8 cellular contexts compared by ENCODE assay signal in the genomic region with DNA sequence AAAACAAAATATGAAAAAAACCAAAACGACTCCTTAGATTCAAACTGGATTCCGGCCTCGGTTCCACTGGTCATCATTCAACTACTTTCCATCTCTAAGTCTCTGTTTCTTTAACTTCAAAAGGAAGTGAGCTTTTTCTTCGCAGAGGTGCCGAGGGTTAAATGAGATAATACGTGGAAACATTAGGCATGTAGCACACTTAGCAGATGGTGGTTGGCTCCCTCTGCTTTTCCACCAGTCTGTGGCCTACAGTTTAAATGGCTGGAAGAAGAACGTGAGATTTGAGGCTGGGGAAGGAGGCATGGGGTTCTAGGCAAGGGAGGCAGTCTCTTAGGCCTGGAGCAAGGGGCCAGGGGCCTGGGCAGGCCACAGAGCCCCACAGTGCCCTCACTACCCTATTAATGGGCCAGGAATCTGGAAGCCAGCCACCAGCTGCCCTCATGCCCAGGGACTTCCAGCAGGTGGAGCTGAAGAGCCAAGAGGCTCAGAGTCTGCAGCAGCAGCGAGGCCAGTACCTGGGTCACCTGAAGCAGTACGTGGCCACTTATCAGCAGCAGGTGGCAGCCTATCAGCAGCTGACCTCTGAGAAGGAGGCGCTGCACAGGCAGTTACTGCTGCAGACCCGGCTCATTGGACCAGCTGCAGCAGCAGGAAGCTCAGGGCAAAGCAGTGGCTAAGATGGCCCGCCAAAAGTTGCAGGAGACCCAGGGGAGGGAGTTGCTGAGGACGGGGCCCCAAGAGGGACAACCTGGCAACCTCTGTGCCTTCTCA. TPM values are rescaled to one million over a fixed set of nuclear protein-coding genes. Genes with fewer than 3 reads are reported as not detected.
A peak's percentile ranks its signal among the peaks of the same experiment; 100 is the strongest.
DNase-seq lines count a peak whose midpoint lies in the region; ATAC-seq lines count a peak whose summit lies in the region.
"Not testable (repeated sequence)": the region's sequence is repeated elsewhere in the genome, so short reads cannot be mapped to it uniquely, and the experiment has no call there.

No MANE protein-coding gene starts in this region.

- H3K4me1 Mint-ChIP-seq in natural killer cell treated with Interleukin-12 subunit alpha and Interleukin-12 subunit beta and Interleukin-15 and Interleukin-18, amount 100 ng/mL, for 72 hours (ENCODE audit: low read depth in 2 of 2) = not testable (repeated sequence)

- H3K27ac Mint-ChIP-seq in natural killer cell treated with Interleukin-12 subunit alpha and Interleukin-12 subunit beta and Interleukin-15 and Interleukin-18, amount 100 ng/mL, for 72 hours = peak overlapping the region in 1 of 2 donors; percentile 74

- H3K36me3 Mint-ChIP-seq in natural killer cell treated with Interleukin-12 subunit alpha and Interleukin-12 subunit beta and Interleukin-15 and Interleukin-18, amount 100 ng/mL, for 72 hours = not testable (repeated sequence)

- ATAC-seq in natural killer cell treated with Interleukin-12 subunit alpha and Interleukin-12 subunit beta and Interleukin-15 and Interleukin-18, amount 100 ng/mL, for 72 hours = not testable (repeated sequence)

- not testable (repeated sequence) for H3K4me3 Mint-ChIP-seq in natural killer cell treated with Interleukin-12 subunit alpha and Interleukin-12 subunit beta and Interleukin-15 and Interleukin-18, amount 100 ng/mL, for 72 hours

- H3K9me3 Mint-ChIP-seq in natural killer cell treated with Interleukin-12 subunit alpha and Interleukin-12 subunit beta and Interleukin-15 and Interleukin-18, amount 100 ng/mL, for 72 hours = not testable (repeated sequence)

- not testable (repeated sequence) for H3K27me3 Mint-ChIP-seq in natural killer cell treated with Interleukin-12 subunit alpha and Interleukin-12 subunit beta and Interleukin-15 and Interleukin-18, amount 100 ng/mL, for 72 hours

- DNase-seq in CD1c-positive myeloid dendritic cell (ENCODE audit: extremely low spot score) (peak; percentile 63), HS-27A (ENCODE audit: low read depth) (peak; percentile 24), NCI-H345 treated with DMSO at 0.1 percent for 48 hours (lab: John Stamatoyannopoulos, UW; ENCODE audit: unreplicated experiment) (peak; percentile 60), UCSD-AML1 (lab: John Stamatoyannopoulos, UW; ENCODE audit: unreplicated experiment) (peak; percentile 64), glomerular visceral epithelial cell (ENCODE audit: extremely low spot score) (peak; percentile 69)
- peak; percentile 18 for DNase-seq in activated naive CD8-positive, alpha-beta T cell treated with anti-CD3 and anti-CD28 coated beads, Interleukin-2, amount 50 U/mL, for 16 hours (ENCODE audit: low read depth, low spot score)
- DNase-seq in natural killer cell treated with Interleukin-12 subunit alpha and Interleukin-12 subunit beta and Interleukin-15 and Interleukin-18, amount 100 ng/mL, for 72 hours (ENCODE audit: low spot score) = peak; percentile 72
- DNase-seq in stimulated activated CD8-positive, alpha-beta memory T cell treated with anti-CD3 and anti-CD28 coated beads, Interleukin-2, amount 100 ng/mL, for 1 hour (ENCODE audit: low read depth in 2 of 2) = peak; percentile 37 to 43

RNA-seq across cellular contexts. Expression of a gene that starts 27.8 kb away (rescaled TPM):
- 10 to 100 TPM; 22.8 to 36.5 TPM for total RNA-seq in natural killer cell treated with Interleukin-12 subunit alpha and Interleukin-12 subunit beta and Interleukin-15 and Interleukin-18, amount 100 ng/mL, for 72 hours

RNA-seq across cellular contexts. Expression of a gene that starts 43.9 kb away (rescaled TPM):
- total RNA-seq in natural killer cell treated with Interleukin-12 subunit alpha and Interleukin-12 subunit beta and Interleukin-15 and Interleukin-18, amount 100 ng/mL, for 72 hours = under 1 TPM in 1 of 2 donors, not detected in 1; 0.36 TPM

RNA-seq across cellular contexts. Expression of a gene that starts 58.9 kb away (rescaled TPM):
- 1 to 10 TPM; 1.3 to 1.4 TPM for total RNA-seq in natural killer cell treated with Interleukin-12 subunit alpha and Interleukin-12 subunit beta and Interleukin-15 and Interleukin-18, amount 100 ng/mL, for 72 hours

RNA-seq across cellular contexts. Expression of a gene that starts 59.2 kb away (rescaled TPM):
- total RNA-seq in natural killer cell treated with Interleukin-12 subunit alpha and Interleukin-12 subunit beta and Interleukin-15 and Interleukin-18, amount 100 ng/mL, for 72 hours = 10 to 100 TPM in 1 of 2 donors, 1 to 10 TPM in 1; 9.6 to 10.0 TPM

RNA-seq across cellular contexts. Expression of a gene that starts 59.5 kb away (rescaled TPM):
- 100 to 1,000 TPM in 1 of 2 donors, 10 to 100 TPM in 1; 86.1 to 119 TPM for total RNA-seq in natural killer cell treated with Interleukin-12 subunit alpha and Interleukin-12 subunit beta and Interleukin-15 and Interleukin-18, amount 100 ng/mL, for 72 hours

Comparison
In these comparisons a context has a peak if more than half of its experiments do, and no peak if none do; other contexts are left out.
1. DNase-seq: peak in every context shown above with its lines; median percentile 72 in natural killer cell treated with Interleukin-12 subunit alpha and Interleukin-12 subunit beta and Interleukin-15 and Interleukin-18, amount 100 ng/mL, for 72 hours; 69 in glomerular visceral epithelial cell; 64 in UCSD-AML1; 63 in CD1c-positive myeloid dendritic cell; 60 in NCI-H345 treated with DMSO at 0.1 percent for 48 hours; 40 in stimulated activated CD8-positive, alpha-beta memory T cell treated with anti-CD3 and anti-CD28 coated beads, Interleukin-2, amount 100 ng/mL, for 1 hour; 24 in HS-27A; 18 in activated naive CD8-positive, alpha-beta T cell treated with anti-CD3 and anti-CD28 coated beads, Interleukin-2, amount 50 U/mL, for 16 hours.